ENCODE assay signal across 27 cellular contexts in genomic region chr9:2777454-2777853, GRCh38.
"Had no signal": no experiment of that assay in that cellular context is flagged by ENCODE, and none has a peak within 500 bp of the region (broad histone marks: within the 10 kb centered on the region; RNA-seq: fewer than 3 reads in every experiment).

No MANE protein-coding gene starts in this region.

- H3K4me1 Mint-ChIP-seq: stimulated activated effector memory CD8-positive, alpha-beta T cell treated with anti-CD3 and anti-CD28 coated beads, Interleukin-12 subunit alpha, Interleukin-12 subunit beta, amount 100 ng/mL, for 72 hours; stimulated activated memory B cell treated with anti-CD40 and anti-IgM and Interleukin-4, amounts not matched to agents 10 μg/mL and 1 μg/mL and 100 μg/mL, for 72 hours; stimulated activated naive B cell treated with anti-CD40 and anti-IgM and Interleukin-4, amounts not matched to agents 10 μg/mL and 1 μg/mL and 100 μg/mL, for 72 hours; stimulated activated naive CD8-positive, alpha-beta T cell treated with anti-CD3 and anti-CD28 coated beads, Interleukin-15, amount 100 ng/mL, for 72 hours had no signal

- DNase-seq: stimulated activated CD4-positive, alpha-beta T cell treated with anti-CD3 and anti-CD28 coated beads, Interleukin-2, amount 100 ng/mL, for 24 hours; stimulated activated CD4-positive, alpha-beta T cell treated with anti-CD3 and anti-CD28 coated beads, Interleukin-2, amount 100 ng/mL, for 48 hours; stimulated activated CD4-positive, alpha-beta T cell treated with anti-CD3 and anti-CD28 coated beads, Interleukin-4, amount 100 ng/mL, for 1 hour; stimulated activated CD4-positive, alpha-beta T cell treated with anti-CD3 and anti-CD28 coated beads, Interleukin-4, amount 100 ng/mL, for 24 hours; stimulated activated CD8-positive, alpha-beta memory T cell treated with anti-CD3 and anti-CD28 coated beads, Interleukin-4, amount 100 ng/mL, for 48 hours; stimulated activated naive B cell treated with anti-CD40 and anti-IgM and Interleukin-4, amounts not matched to agents 10 μg/mL and 1 μg/mL and 100 μg/mL, for 72 hours; stimulated activated naive CD4-positive, alpha-beta T cell; stimulated activated naive CD4-positive, alpha-beta T cell treated with Interleukin-2 at 50 U/mL for 16 hours; stimulated activated naive CD8-positive, alpha-beta T cell treated with anti-CD3 and anti-CD28 coated beads, Interleukin-15, amount 100 ng/mL, for 72 hours; stomach; substantia nigra; testis; thyroid gland; tibial artery; transverse colon; trophoblast cell; upper lobe of left lung; upper lobe of right lung; uterus had no signal

- ATAC-seq: stimulated activated effector memory CD8-positive, alpha-beta T cell treated with anti-CD3 and anti-CD28 coated beads, Interleukin-12 subunit alpha, Interleukin-12 subunit beta, amount 100 ng/mL, for 72 hours; stimulated activated memory B cell treated with anti-CD40 and anti-IgM and Interleukin-4, amounts not matched to agents 10 μg/mL and 1 μg/mL and 100 μg/mL, for 72 hours; stimulated activated naive B cell treated with anti-CD40 and anti-IgM and Interleukin-4, amounts not matched to agents 10 μg/mL and 1 μg/mL and 100 μg/mL, for 72 hours; stimulated activated naive CD8-positive, alpha-beta T cell treated with anti-CD3 and anti-CD28 coated beads, Interleukin-15, amount 100 ng/mL, for 72 hours; upper lobe of right lung had no signal

- H3K9me3 ChIP-seq: testis, thyroid gland had no signal

- H3K4me3 ChIP-seq: stomach, suprapubic skin, testis, thoracic aorta, thyroid gland, tibial artery, tibial nerve, transverse colon, upper lobe of left lung, upper lobe of right lung, uterus, vagina had no signal

- H3K27me3 ChIP-seq: stomach, suprapubic skin, testis, thyroid gland, tibial artery, tibial nerve, transverse colon, upper lobe of left lung, upper lobe of right lung, uterus, vagina had no signal

- H3K36me3 ChIP-seq: uterus had no signal

- H3K27ac ChIP-seq: stomach, suprapubic skin, testis, thoracic aorta, thyroid gland, tibial artery, tibial nerve, transverse colon, upper lobe of left lung, upper lobe of right lung, uterus, vagina had no signal

- H3K27me3 Mint-ChIP-seq: stimulated activated memory B cell treated with anti-CD40 and anti-IgM and Interleukin-4, amounts not matched to agents 10 μg/mL and 1 μg/mL and 100 μg/mL, for 72 hours; stimulated activated naive B cell treated with anti-CD40 and anti-IgM and Interleukin-4, amounts not matched to agents 10 μg/mL and 1 μg/mL and 100 μg/mL, for 72 hours; stimulated activated naive CD8-positive, alpha-beta T cell treated with anti-CD3 and anti-CD28 coated beads, Interleukin-15, amount 100 ng/mL, for 72 hours; stimulated activated naive CD8-positive, alpha-beta T cell treated with anti-CD3 and anti-CD28 coated beads, Interleukin-15, Interleukin-2, amounts not matched to agents 100 ng/mL and 50 ng/mL, for 24 hours; type B pancreatic cell had no signal

- H3K4me1 ChIP-seq: stomach, suprapubic skin, testis, thyroid gland, tibial artery, tibial nerve, transverse colon, upper lobe of left lung, upper lobe of right lung, uterus, vagina had no signal

- H3K4me3 Mint-ChIP-seq: stimulated activated effector memory CD8-positive, alpha-beta T cell treated with anti-CD3 and anti-CD28 coated beads, Interleukin-12 subunit alpha, Interleukin-12 subunit beta, amount 100 ng/mL, for 72 hours; stimulated activated memory B cell treated with anti-CD40 and anti-IgM and Interleukin-4, amounts not matched to agents 10 μg/mL and 1 μg/mL and 100 μg/mL, for 72 hours; stimulated activated naive B cell treated with anti-CD40 and anti-IgM and Interleukin-4, amounts not matched to agents 10 μg/mL and 1 μg/mL and 100 μg/mL, for 72 hours; stimulated activated naive CD8-positive, alpha-beta T cell treated with anti-CD3 and anti-CD28 coated beads, Interleukin-15, amount 100 ng/mL, for 72 hours; stimulated activated naive CD8-positive, alpha-beta T cell treated with anti-CD3 and anti-CD28 coated beads, Interleukin-15, Interleukin-2, amounts not matched to agents 100 ng/mL and 50 ng/mL, for 24 hours; type B pancreatic cell had no signal

- H3K27ac Mint-ChIP-seq: stimulated activated effector memory CD8-positive, alpha-beta T cell treated with anti-CD3 and anti-CD28 coated beads, Interleukin-12 subunit alpha, Interleukin-12 subunit beta, amount 100 ng/mL, for 72 hours; stimulated activated memory B cell treated with anti-CD40 and anti-IgM and Interleukin-4, amounts not matched to agents 10 μg/mL and 1 μg/mL and 100 μg/mL, for 72 hours; stimulated activated naive B cell treated with anti-CD40 and anti-IgM and Interleukin-4, amounts not matched to agents 10 μg/mL and 1 μg/mL and 100 μg/mL, for 72 hours; stimulated activated naive CD8-positive, alpha-beta T cell treated with anti-CD3 and anti-CD28 coated beads, Interleukin-15, amount 100 ng/mL, for 72 hours; stimulated activated naive CD8-positive, alpha-beta T cell treated with anti-CD3 and anti-CD28 coated beads, Interleukin-15, Interleukin-2, amounts not matched to agents 100 ng/mL and 50 ng/mL, for 24 hours; type B pancreatic cell had no signal
